11 cellular contexts compared by ENCODE assay signal in the genomic region with DNA sequence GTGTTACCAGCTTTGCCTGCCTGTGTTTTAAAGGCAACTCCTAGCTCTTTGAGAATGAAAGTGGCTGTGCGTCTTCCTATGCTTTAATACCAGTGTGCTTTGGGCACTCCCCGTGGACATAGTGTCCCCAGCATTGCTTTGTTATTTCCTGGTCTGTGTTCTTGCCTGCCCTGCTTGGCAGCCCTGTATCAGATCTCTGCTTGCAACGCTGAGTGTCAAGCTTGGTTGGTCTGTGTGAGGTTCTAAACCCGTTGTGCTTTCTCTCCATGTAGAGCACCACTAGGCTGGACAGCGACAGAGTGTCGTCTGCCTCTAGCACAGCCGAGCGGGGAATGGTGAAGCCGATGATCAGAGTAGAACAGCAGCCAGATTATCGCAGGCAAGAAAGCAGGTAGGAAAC.
A peak's percentile ranks its signal among the peaks of the same experiment; 100 is the strongest.
DNase-seq lines count a peak whose midpoint lies in the region; ATAC-seq, FAIRE-seq and TF ChIP-seq lines count a peak whose summit lies in the region.
"Had no signal": no experiment of that assay in that cellular context is flagged by ENCODE, and none has a peak within 500 bp of the region (broad histone marks: within the 10 kb centered on the region; RNA-seq: fewer than 3 reads in every experiment).

No MANE protein-coding gene starts in this region.

- H2BK20ac ChIP-seq in IMR-90 (ENCODE audit: low read depth, low read length), result no peak overlapping the region

- H4K5ac ChIP-seq in IMR-90 (ENCODE audit: low read depth, low read length), result no peak overlapping the region

- peaks cover 3% of the 10 kb centered on the region; the same call in 1 of the 2 replicates for H3K9me1 ChIP-seq in IMR-90 (ENCODE audit: insufficient read depth, low read length)

- H2AK5ac ChIP-seq in IMR-90 (ENCODE audit: low read depth, low read length), result no peak overlapping the region

- CTCF ChIA-PET in IMR-90 (lab: Yijun Ruan, JAX), result interaction anchor here (1.1 to 2.8 kb wide), 2 partner anchors 226 to 1051 kb away, joined by 3 to 10 read pairs; no protein-coding TSS in a partner anchor
- CTCF ChIA-PET in CD4-positive, alpha-beta T cell (lab: Charles Lee), result no interaction called here

- DNase-seq in IMR-90, result no peak
- peak; percentile 69 to 70 for DNase-seq in breast epithelium (ENCODE audit: low spot score in 2 of 2)
- DNase-seq in hippocampal formation (lab: John Stamatoyannopoulos, UW), result peak; percentile 65 to 76
- DNase-seq in pulmonary artery endothelial cell (ENCODE audit: low read depth, low spot score), result peak; percentile 19
- no peak for DNase-seq in stimulated activated naive CD8-positive, alpha-beta T cell treated with anti-CD3 and anti-CD28 coated beads, Interleukin-15, Interleukin-2, amounts not matched to agents 100 U/mL and 50 U/mL, for 24 hours
- DNase-seq in GM19239 (ENCODE audit: insufficient read length, low spot score), result no peak
- DNase-seq in CD4-positive, alpha-beta T cell, result no peak
- no peak for DNase-seq in GM12892 (ENCODE audit: insufficient read length)
- DNase-seq: activated CD8-positive, alpha-beta T cell treated with anti-CD3 and anti-CD28 coated beads for 36 hours; stimulated activated CD4-positive, alpha-beta T cell treated with anti-CD3 and anti-CD28 coated beads, Interleukin-4, amount 100 ng/mL, for 24 hours had no signal

- ATAC-seq in IMR-90 (ENCODE audit: low read depth), result peak; percentile 53
- ATAC-seq in stimulated activated naive CD8-positive, alpha-beta T cell treated with anti-CD3 and anti-CD28 coated beads, Interleukin-15, Interleukin-2, amounts not matched to agents 100 U/mL and 50 U/mL, for 24 hours, result no peak
- ATAC-seq in CD4-positive, alpha-beta T cell (ENCODE audit: poor library complexity), result no peak
- ATAC-seq: activated CD8-positive, alpha-beta T cell treated with anti-CD3 and anti-CD28 coated beads for 36 hours had no signal

- FAIRE-seq in GM19239 (lab: Jason Lieb, UNC) (no peak), GM12892 (lab: Jason Lieb, UNC) (no peak)

- H2BK15ac ChIP-seq in IMR-90 (ENCODE audit: low read depth, low read length), result no peak overlapping the region

- H4K91ac ChIP-seq in IMR-90 (ENCODE audit: insufficient read depth, low read depth, low read length), result no peak overlapping the region

- H3K4me3 Mint-ChIP-seq in CD4-positive, alpha-beta T cell, result no peak overlapping the region
- H3K4me3 Mint-ChIP-seq: activated CD8-positive, alpha-beta T cell treated with anti-CD3 and anti-CD28 coated beads for 36 hours had no signal

- no peak overlapping the region for H3K27ac Mint-ChIP-seq in CD4-positive, alpha-beta T cell
- H3K27ac Mint-ChIP-seq: activated CD8-positive, alpha-beta T cell treated with anti-CD3 and anti-CD28 coated beads for 36 hours had no signal

- no peak overlapping the region for H4K8ac ChIP-seq in IMR-90 (ENCODE audit: low read depth in 2 of 2, low read length in 2 of 2)

- in situ Hi-C loops in IMR-90 (cut with MboI; ENCODE audit: low sequenced_read_pairs), result loop anchor here (25.0 kb wide), 1 partner anchor 980 kb away; no protein-coding TSS in a partner anchor

- no peaks in the 10 kb centered on the region for H3K4me1 Mint-ChIP-seq in CD4-positive, alpha-beta T cell (ENCODE audit: low read depth)

- no peak overlapping the region for H2AK9ac ChIP-seq in IMR-90 (replicated peaks; ENCODE audit: low read depth, low read length, poor library complexity)

- H2BK120ac ChIP-seq in IMR-90 (ENCODE audit: low read depth, low read length), result no peak overlapping the region

- H3K27ac ChIP-seq in IMR-90 (ENCODE audit: insufficient read depth, low read length) (no peak overlapping the region), breast epithelium (peak overlapping the region; percentile 52 to 57)
- no peak overlapping the region for H3K27ac ChIP-seq in CD4-positive, alpha-beta T cell (ENCODE audit: low read depth, low read length)

- H3K79me1 ChIP-seq in IMR-90 (ENCODE audit: low read depth in 1 of 2, low read length in 2 of 2), result no peaks in the 10 kb centered on the region

- TF ChIP-seq POLR2A in IMR-90 (IDR thresholded peaks at IDR 0.05; ENCODE audit: low read depth, low read length), result no peak
- no peak for TF ChIP-seq POLR2A in breast epithelium (IDR thresholded peaks at IDR 0.05)
- no peak for TF ChIP-seq POLR2A in GM12892 (IDR thresholded peaks at IDR 0.05; ENCODE audit: low read depth, low read length)

- H3K4ac ChIP-seq in IMR-90 (ENCODE audit: low read depth, low read length), result no peak overlapping the region

- H3K9ac ChIP-seq in IMR-90 (ENCODE audit: low read depth, low read length), result no peak overlapping the region

- no peaks in the 10 kb centered on the region for H3K36me3 Mint-ChIP-seq in CD4-positive, alpha-beta T cell (ENCODE audit: low read depth)

- H3K9me3 ChIP-seq in IMR-90 (ENCODE audit: control insufficient read depth, insufficient read depth, low read length), result no peaks in the 10 kb centered on the region
- H3K9me3 ChIP-seq in breast epithelium, result no peaks in the 10 kb centered on the region
- H3K9me3 ChIP-seq in CD4-positive, alpha-beta T cell (ENCODE audit: control insufficient read depth, low read length), result no peaks in the 10 kb centered on the region
- H3K9me3 ChIP-seq: uterus had no signal

- TF ChIP-seq CTCF in IMR-90 (conservative IDR thresholded peaks at IDR 0.05; ENCODE audit: low read depth, low read length) (no peak), breast epithelium (IDR thresholded peaks at IDR 0.05) (no peak)
- no peak for TF ChIP-seq CTCF in CD4-positive, alpha-beta T cell (IDR thresholded peaks at IDR 0.05)

- H3K18ac ChIP-seq in IMR-90 (ENCODE audit: low read depth, low read length), result no peak overlapping the region

- H3K14ac ChIP-seq in IMR-90 (replicated peaks; ENCODE audit: low read depth, low read length), result no peak overlapping the region

- no peak overlapping the region for H3K23ac ChIP-seq in IMR-90 (ENCODE audit: low read depth, low read length)

- no peaks in the 10 kb centered on the region for H3K27me3 ChIP-seq in IMR-90 (ENCODE audit: control insufficient read depth, insufficient read depth, low read length)
- no peaks in the 10 kb centered on the region for H3K27me3 ChIP-seq in breast epithelium
- no peaks in the 10 kb centered on the region for H3K27me3 ChIP-seq in CD4-positive, alpha-beta T cell (ENCODE audit: control insufficient read depth, insufficient read depth, low read length)
- H3K27me3 ChIP-seq: uterus had no signal

- no peak for TF ChIP-seq RAD21 in IMR-90 (IDR thresholded peaks at IDR 0.05; ENCODE audit: low read length)

- BruUV-seq in IMR-90 (replicated peaks; lab: Mats Ljungman, UMichigan), result no TSS peak

- H3K4me2 ChIP-seq in IMR-90 (ENCODE audit: low read depth, low read length), result no peak overlapping the region

- no peak overlapping the region for H2AFZ ChIP-seq in IMR-90 (replicated peaks; ENCODE audit: low read length, poor library complexity)

- no peaks in the 10 kb centered on the region for H4K20me1 ChIP-seq in IMR-90 (ENCODE audit: insufficient read depth, low read length)

- WGBS in IMR-90 (ENCODE audit: extremely low coverage in 2 of 2, insufficient read length in 1 of 2), 2 experiments, result no CpG with 5 or more reads among the region's 10 CpGs

- peaks cover 2% of the 10 kb centered on the region; the same call in 1 of the 2 replicates for H3K36me3 ChIP-seq in IMR-90 (ENCODE audit: control insufficient read depth, insufficient read depth, low read length)
- H3K36me3 ChIP-seq in breast epithelium, result no peaks in the 10 kb centered on the region
- H3K36me3 ChIP-seq: uterus had no signal

- dilution Hi-C loops in IMR-90 (cut with HindIII; ENCODE audit: low sequenced_read_pairs, unreplicated experiment), result no loop called here

- H3K56ac ChIP-seq in IMR-90 (ENCODE audit: extremely low read depth, insufficient read depth, low read length), result no peak overlapping the region

- no peak overlapping the region for H2BK5ac ChIP-seq in IMR-90 (ENCODE audit: low read depth, low read length, poor library complexity, severe bottlenecking)

- intact Hi-C loops in IMR-90 (cut with micrococcal nuclease) (loop anchor here (5.0 kb wide), 1 partner anchor 145 kb away; no protein-coding TSS in a partner anchor), breast epithelium (cut with DNase I; ENCODE audit: low total_unique reads) (no loop called here)
- intact Hi-C loops in CD4-positive, alpha-beta T cell (cut with DNase I, micrococcal nuclease), result no loop called here

- no peaks in the 10 kb centered on the region for H3K9me3 Mint-ChIP-seq in CD4-positive, alpha-beta T cell
- H3K9me3 Mint-ChIP-seq: activated CD8-positive, alpha-beta T cell treated with anti-CD3 and anti-CD28 coated beads for 36 hours had no signal

- H3K4me3 ChIP-seq in IMR-90 (ENCODE audit: insufficient read depth, low read depth, low read length), result no peak overlapping the region
- peak overlapping the region in 1 of 3 donors; percentile 14 for H3K4me3 ChIP-seq in breast epithelium
- H3K4me3 ChIP-seq: uterus had no signal

- peaks cover 4% of the 10 kb centered on the region for H3K27me3 Mint-ChIP-seq in CD4-positive, alpha-beta T cell
- H3K27me3 Mint-ChIP-seq: activated CD8-positive, alpha-beta T cell treated with anti-CD3 and anti-CD28 coated beads for 36 hours had no signal

- H3K4me1 ChIP-seq in IMR-90 (ENCODE audit: control insufficient read depth, insufficient read depth, low read length) (no peaks in the 10 kb centered on the region), breast epithelium (no peaks in the 10 kb centered on the region)
- H3K4me1 ChIP-seq: uterus had no signal

- POLR2A ChIA-PET in IMR-90 (lab: Charles Lee; ENCODE audit: unreplicated experiment), result no interaction called here
- POLR2A ChIA-PET in CD4-positive, alpha-beta T cell (lab: Charles Lee), result no interaction called here

TF ChIP-seq in IMR-90, 13 proteins besides CTCF, POLR2A, EP300 and RAD21:
- TF ChIP-seq CEBPB (IDR thresholded peaks at IDR 0.05; ENCODE audit: low read depth, low read length) (no peak), BHLHE40 (IDR thresholded peaks at IDR 0.05; ENCODE audit: low read depth, low read length) (no peak), SMC3 (IDR thresholded peaks at IDR 0.05; ENCODE audit: low read depth, low read length) (no peak), MAFK (IDR thresholded peaks at IDR 0.05; ENCODE audit: low read depth, low read length) (no peak), NFE2L2 (IDR thresholded peaks at IDR 0.05; ENCODE audit: low read depth, low read length) (no peak), RCOR1 (IDR thresholded peaks at IDR 0.05; ENCODE audit: insufficient replicate concordance, low read length) (no peak), MAZ (IDR thresholded peaks at IDR 0.05; ENCODE audit: borderline replicate concordance, low read depth, low read length) (no peak), MXI1 (IDR thresholded peaks at IDR 0.05; ENCODE audit: borderline replicate concordance, low read depth, low read length) (no peak), RFX5 (IDR thresholded peaks at IDR 0.05; ENCODE audit: low read depth, low read length) (no peak)
TF ChIP-seq in IMR-90: peak in this region for 0.

Comparison
In these comparisons a context has a peak if more than half of its experiments do, and no peak if none do; other contexts are left out.
1. DNase-seq: peak in breast epithelium (2 of 2), hippocampal formation (2 of 2) and pulmonary artery endothelial cell (single experiment); none in IMR-90 (single experiment), stimulated activated naive CD8-positive, alpha-beta T cell treated with anti-CD3 and anti-CD28 coated beads, Interleukin-15, Interleukin-2, amounts not matched to agents 100 U/mL and 50 U/mL, for 24 hours (single experiment), GM19239 (single experiment), CD4-positive, alpha-beta T cell (0 of 10) and GM12892 (single experiment).
2. H3K27ac ChIP-seq: peak in breast epithelium (2 of 2); none in IMR-90 (single experiment) and CD4-positive, alpha-beta T cell (single experiment).